ENCODE assay signal across 33 cellular contexts in genomic region chr11:108766596-108767173, GRCh38.
"Had no signal": no experiment of that assay in that cellular context is flagged by ENCODE, and none has a peak within 500 bp of the region (broad histone marks: within the 10 kb centered on the region; RNA-seq: fewer than 3 reads in every experiment).

No MANE protein-coding gene starts in this region.

- H3K27me3 Mint-ChIP-seq: activated B cell treated with CpG ODN at 0.5 μM for 24 hours; activated CD8-positive, alpha-beta T cell treated with anti-CD3 and anti-CD28 coated beads for 36 hours; activated T-helper 17 cell treated with anti-CD3 and anti-CD28 coated beads, Interleukin-2, amount 50 U/mL, for 72 hours; central memory CD8-positive, alpha-beta T cell; type B pancreatic cell had no signal

- ATAC-seq: activated CD8-positive, alpha-beta T cell treated with anti-CD3 and anti-CD28 coated beads for 36 hours; activated T-cell treated with anti-CD3 and anti-CD28 coated beads, Interleukin-2, amount 50 U/mL, for 4 hours; activated T-helper 17 cell treated with anti-CD3 and anti-CD28 coated beads, Interleukin-2, amount 50 U/mL, for 72 hours; gastroesophageal sphincter; left lung; lower lobe of right lung; natural killer cell; psoas muscle; stimulated activated naive CD8-positive, alpha-beta T cell treated with anti-CD3 and anti-CD28 coated beads, Interleukin-15, Interleukin-2, amounts not matched to agents 100 U/mL and 50 U/mL, for 24 hours had no signal

- H3K9me3 Mint-ChIP-seq: activated B cell treated with CpG ODN at 0.5 μM for 24 hours; activated CD8-positive, alpha-beta T cell treated with anti-CD3 and anti-CD28 coated beads for 36 hours; activated T-cell treated with anti-CD3 and anti-CD28 coated beads, Interleukin-2, amount 50 U/mL, for 4 hours; activated T-helper 17 cell treated with anti-CD3 and anti-CD28 coated beads, Interleukin-2, amount 50 U/mL, for 72 hours; central memory CD8-positive, alpha-beta T cell; natural killer cell; type B pancreatic cell had no signal

- H3K4me3 Mint-ChIP-seq: activated B cell treated with CpG ODN at 0.5 μM for 24 hours; activated CD8-positive, alpha-beta T cell treated with anti-CD3 and anti-CD28 coated beads for 36 hours; activated T-cell treated with anti-CD3 and anti-CD28 coated beads, Interleukin-2, amount 50 U/mL, for 4 hours; activated T-helper 17 cell treated with anti-CD3 and anti-CD28 coated beads, Interleukin-2, amount 50 U/mL, for 72 hours; central memory CD8-positive, alpha-beta T cell; natural killer cell; neural progenitor cell; type B pancreatic cell had no signal

- FAIRE-seq: endometrium, kidney had no signal

- DNase-seq: activated B cell treated with CpG ODN at 0.5 μM for 24 hours; activated CD4-positive, alpha-beta T cell treated with anti-CD3 and anti-CD28 coated beads, Interleukin-2, amount 50 U/mL, for 1 hour; activated CD8-positive, alpha-beta T cell treated with anti-CD3 and anti-CD28 coated beads for 36 hours; activated gamma-delta T cell treated with Interleukin-2 at 50 U/mL for 16 hours; activated naive CD4-positive, alpha-beta T cell treated with anti-CD3 and anti-CD28 coated beads, Interleukin-2, amount 50 U/mL, for 16 hours; activated T-cell treated with anti-CD3 and anti-CD28 coated beads, Interleukin-2, amount 50 U/mL, for 4 hours; amygdala; colonic mucosa; effector CD8-positive, alpha-beta T cell; erythroblast; head of caudate nucleus; hippocampal formation; kidney; left lung; lower lobe of right lung; mesenchymal stem cell; natural killer cell; occipital lobe; psoas muscle; stimulated activated CD4-positive, alpha-beta T cell treated with anti-CD3 and anti-CD28 coated beads, Interleukin-2, amount 100 ng/mL, for 48 hours; stimulated activated naive CD8-positive, alpha-beta T cell treated with anti-CD3 and anti-CD28 coated beads, Interleukin-15, Interleukin-2, amounts not matched to agents 100 U/mL and 50 U/mL, for 24 hours; T-helper 2 cell; uterus had no signal

- H3K27ac ChIP-seq: breast epithelium, colonic mucosa, gastroesophageal sphincter, left lung, lower lobe of right lung, neural progenitor cell, parathyroid adenoma, psoas muscle, right atrium auricular region, thoracic aorta, uterus had no signal

- H3K36me3 Mint-ChIP-seq: natural killer cell had no signal

- H3K4me1 Mint-ChIP-seq: activated B cell treated with CpG ODN at 0.5 μM for 24 hours, neural progenitor cell had no signal

- H3K27me3 ChIP-seq: breast epithelium, colonic mucosa, gastroesophageal sphincter, left lung, neural progenitor cell, right atrium auricular region, uterus had no signal

- H2AFZ ChIP-seq: neural progenitor cell, parathyroid adenoma had no signal

- H3K4me3 ChIP-seq: breast epithelium, colonic mucosa, gastroesophageal sphincter, left lung, lower lobe of right lung, neural progenitor cell, psoas muscle, right atrium auricular region, thoracic aorta, uterus had no signal

- H3K4me1 ChIP-seq: breast epithelium, colonic mucosa, gastroesophageal sphincter, left lung, lower lobe of right lung, neural progenitor cell, parathyroid adenoma, psoas muscle, right atrium auricular region, uterus had no signal

- H3K36me3 ChIP-seq: breast epithelium, colonic mucosa, gastroesophageal sphincter, left lung, lower lobe of right lung, neural progenitor cell, right atrium auricular region, thoracic aorta, uterus had no signal

- H3K27ac Mint-ChIP-seq: activated B cell treated with CpG ODN at 0.5 μM for 24 hours; activated CD8-positive, alpha-beta T cell treated with anti-CD3 and anti-CD28 coated beads for 36 hours; natural killer cell; neural progenitor cell; type B pancreatic cell had no signal

- H3K4me2 ChIP-seq: neural progenitor cell had no signal

- H3K9ac ChIP-seq: neural progenitor cell, parathyroid adenoma had no signal

- H3K9me3 ChIP-seq: breast epithelium, colonic mucosa, gastroesophageal sphincter, left lung, lower lobe of right lung, psoas muscle, right atrium auricular region, thoracic aorta, uterus had no signal
